Comparison of ENCODE assay signal across 1 cellular context in genomic region chr16:76683051-76683450, GRCh38.
TF ChIP-seq lines count a peak whose summit lies in the region.

No MANE protein-coding gene starts in this region.

TF ChIP-seq in GM23338, 12 proteins besides CTCF, POLR2A, EP300 and RAD21 (continued from another document):
- TF ChIP-seq ZNF462 (CRISPR knock-in tag; IDR thresholded peaks at IDR 0.05): no peak
- no peak for TF ChIP-seq NANOG (IDR thresholded peaks at IDR 0.05; ENCODE audit: borderline replicate concordance)
- TF ChIP-seq EZH2phosphoT487 (IDR thresholded peaks at IDR 0.05; ENCODE audit: unreplicated experiment): no peak
- no peak for TF ChIP-seq REST (IDR thresholded peaks at IDR 0.05; ENCODE audit: unreplicated experiment)
- TF ChIP-seq STAT1 (IDR thresholded peaks at IDR 0.05; ENCODE audit: unreplicated experiment): no peak
